Comparison of ENCODE assay signal across 30 cellular contexts in the genomic region with DNA sequence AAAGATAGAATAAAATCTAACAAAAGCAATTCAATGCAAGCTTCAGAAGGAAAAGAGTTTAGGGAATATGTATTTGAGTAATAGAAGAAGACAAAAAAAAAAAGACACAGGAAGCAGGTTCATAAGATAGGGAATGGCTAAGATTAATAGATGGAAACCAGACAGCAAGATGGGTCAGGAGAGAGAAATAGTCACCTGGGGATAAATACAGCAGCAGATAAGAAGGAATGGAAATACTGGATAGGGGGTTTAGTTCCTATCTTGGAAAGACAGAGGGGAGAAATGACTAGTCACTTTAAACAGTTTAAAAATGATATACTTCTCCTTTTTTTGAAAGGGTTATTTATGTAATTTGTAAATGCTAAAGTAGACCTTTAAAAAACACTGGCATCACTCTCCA.
"Had no signal": no experiment of that assay in that cellular context is flagged by ENCODE, and none has a peak within 500 bp of the region (broad histone marks: within the 10 kb centered on the region; RNA-seq: fewer than 3 reads in every experiment).

No MANE protein-coding gene starts in this region.

- H3K27ac Mint-ChIP-seq: activated naive CD4-positive, alpha-beta T cell treated with anti-CD3 and anti-CD28 coated beads for 36 hours; activated naive CD8-positive, alpha-beta T cell treated with anti-CD3 and anti-CD28 coated beads, Interleukin-2, amount 10 ng/mL, durations not matched to agents 7 days and 5 days; natural killer cell; progenitor cell of endocrine pancreas had no signal

- H3K4me1 Mint-ChIP-seq: activated naive CD8-positive, alpha-beta T cell treated with anti-CD3 and anti-CD28 coated beads, Interleukin-2, amount 10 ng/mL, durations not matched to agents 7 days and 5 days; natural killer cell had no signal

- H3K4me3 ChIP-seq: ascending aorta, coronary artery, dorsolateral prefrontal cortex, hepatocyte, left ventricle myocardium inferior, lung, ovary, right lobe of liver, testis, transverse colon had no signal

- H3K4me3 Mint-ChIP-seq: activated naive CD4-positive, alpha-beta T cell treated with anti-CD3 and anti-CD28 coated beads for 36 hours; activated naive CD8-positive, alpha-beta T cell treated with anti-CD3 and anti-CD28 coated beads, Interleukin-2, amount 10 ng/mL, durations not matched to agents 7 days and 5 days; natural killer cell had no signal

- H3K79me2 ChIP-seq: hepatocyte had no signal

- H3K4me1 ChIP-seq: ascending aorta, left ventricle myocardium inferior, right lobe of liver, testis, transverse colon had no signal

- H3K36me3 Mint-ChIP-seq: activated naive CD8-positive, alpha-beta T cell treated with anti-CD3 and anti-CD28 coated beads, Interleukin-2, amount 10 ng/mL, durations not matched to agents 7 days and 5 days; brain; natural killer cell had no signal

- H3K4me2 ChIP-seq: hepatocyte had no signal

- H3K27me3 ChIP-seq: ascending aorta, dorsolateral prefrontal cortex, hepatocyte, neutrophil, ovary, right lobe of liver, testis, transverse colon had no signal

- FAIRE-seq: frontal cortex had no signal

- H3K36me3 ChIP-seq: ascending aorta, left ventricle myocardium inferior, neutrophil, ovary, right lobe of liver, transverse colon had no signal

- ATAC-seq: natural killer cell; right lobe of liver; stimulated activated naive CD8-positive, alpha-beta T cell treated with anti-CD3 and anti-CD28 coated beads, Interleukin-15, Interleukin-2, amounts not matched to agents 100 U/mL and 50 U/mL, for 24 hours had no signal

- DNase-seq: activated CD4-positive, alpha-beta T cell treated with anti-CD3 and anti-CD28 coated beads for 4 hours; activated CD4-positive, alpha-beta T cell treated with anti-CD3 and anti-CD28 coated beads, Interleukin-2, amount 50 U/mL, for 4 hours; activated CD8-positive, alpha-beta memory T cell treated with anti-CD3 and anti-CD28 coated beads for 24 hours; activated effector memory CD4-positive, alpha-beta T cell treated with anti-CD3 and anti-CD28 coated beads, Interleukin-2, amount 50 U/mL, for 16 hours; activated naive CD4-positive, alpha-beta T cell treated with anti-CD3 and anti-CD28 coated beads for 36 hours; activated naive CD8-positive, alpha-beta T cell treated with anti-CD3 and anti-CD28 coated beads, Interleukin-2, amount 10 ng/mL, durations not matched to agents 7 days and 5 days; dorsolateral prefrontal cortex; effector memory CD4-positive, alpha-beta T cell; glutamatergic neuron; islet precursor cell; left ventricle myocardium inferior; mesendoderm; natural killer cell; ovary; right lobe of liver; stimulated activated CD4-positive, alpha-beta T cell treated with anti-CD3 and anti-CD28 coated beads, Interleukin-12 subunit alpha, Interleukin-12 subunit beta, amount 100 ng/mL, for 4 hours; stimulated activated CD4-positive, alpha-beta T cell treated with anti-CD3 and anti-CD28 coated beads, Interleukin-4, amount 100 ng/mL, for 1 hour; stimulated activated naive CD8-positive, alpha-beta T cell treated with anti-CD3 and anti-CD28 coated beads, Interleukin-15, Interleukin-2, amounts not matched to agents 100 U/mL and 50 U/mL, for 24 hours; T-helper 2 cell; testis; transverse colon had no signal

- H3K9me3 ChIP-seq: ascending aorta, neutrophil, ovary, right lobe of liver, testis had no signal

- H3K27me3 Mint-ChIP-seq: activated naive CD8-positive, alpha-beta T cell treated with anti-CD3 and anti-CD28 coated beads, Interleukin-2, amount 10 ng/mL, durations not matched to agents 7 days and 5 days; progenitor cell of endocrine pancreas had no signal

- H2AFZ ChIP-seq: hepatocyte had no signal

- H3K27ac ChIP-seq: ascending aorta, coronary artery, dorsolateral prefrontal cortex, hepatocyte, left ventricle myocardium inferior, neutrophil, ovary, right lobe of liver, testis, transverse colon, VCaP had no signal
